Comparison of ENCODE assay signal across 29 cellular contexts in genomic region chr6:93266418-93266817, GRCh38.
"Had no signal": no experiment of that assay in that cellular context is flagged by ENCODE, and none has a peak within 500 bp of the region (broad histone marks: within the 10 kb centered on the region; RNA-seq: fewer than 3 reads in every experiment).

No MANE protein-coding gene starts in this region.

- H3K9ac ChIP-seq: parathyroid adenoma had no signal

- H3K4me3 Mint-ChIP-seq: naive thymus-derived CD8-positive, alpha-beta T cell; natural killer cell treated with Interleukin-12 subunit alpha and Interleukin-12 subunit beta and Interleukin-15 and Interleukin-18, amount 100 ng/mL, for 72 hours; nephron progenitor cell; neural crest cell; stimulated activated effector memory CD8-positive, alpha-beta T cell treated with anti-CD3 and anti-CD28 coated beads, Interleukin-12 subunit alpha, Interleukin-12 subunit beta, amount 100 ng/mL, for 72 hours; stimulated activated naive B cell treated with anti-CD40 and anti-IgM and Interleukin-4, amounts not matched to agents 10 μg/mL and 1 μg/mL and 100 μg/mL, for 72 hours; stimulated activated naive CD8-positive, alpha-beta T cell treated with anti-CD3 and anti-CD28 coated beads, Interleukin-15, Interleukin-2, amounts not matched to agents 100 ng/mL and 50 ng/mL, for 24 hours had no signal

- H3K27ac Mint-ChIP-seq: naive thymus-derived CD8-positive, alpha-beta T cell; natural killer cell treated with Interleukin-12 subunit alpha and Interleukin-12 subunit beta and Interleukin-15 and Interleukin-18, amount 100 ng/mL, for 72 hours; nephron progenitor cell; progenitor cell of endocrine pancreas; stimulated activated effector memory CD8-positive, alpha-beta T cell treated with anti-CD3 and anti-CD28 coated beads, Interleukin-12 subunit alpha, Interleukin-12 subunit beta, amount 100 ng/mL, for 72 hours; stimulated activated naive B cell treated with anti-CD40 and anti-IgM and Interleukin-4, amounts not matched to agents 10 μg/mL and 1 μg/mL and 100 μg/mL, for 72 hours; stimulated activated naive CD8-positive, alpha-beta T cell treated with anti-CD3 and anti-CD28 coated beads, Interleukin-15, Interleukin-2, amounts not matched to agents 100 ng/mL and 50 ng/mL, for 24 hours had no signal

- H3K36me3 ChIP-seq: neutrophil, ovary, right lobe of liver, stomach, thoracic aorta, thyroid gland, tibial nerve, upper lobe of left lung, vagina had no signal

- H3K9me3 Mint-ChIP-seq: naive thymus-derived CD8-positive, alpha-beta T cell; natural killer cell treated with Interleukin-12 subunit alpha and Interleukin-12 subunit beta and Interleukin-15 and Interleukin-18, amount 100 ng/mL, for 72 hours; nephron progenitor cell; neural crest cell; stimulated activated effector memory CD8-positive, alpha-beta T cell treated with anti-CD3 and anti-CD28 coated beads, Interleukin-12 subunit alpha, Interleukin-12 subunit beta, amount 100 ng/mL, for 72 hours; stimulated activated naive B cell treated with anti-CD40 and anti-IgM and Interleukin-4, amounts not matched to agents 10 μg/mL and 1 μg/mL and 100 μg/mL, for 72 hours; stimulated activated naive CD8-positive, alpha-beta T cell treated with anti-CD3 and anti-CD28 coated beads, Interleukin-15, Interleukin-2, amounts not matched to agents 100 ng/mL and 50 ng/mL, for 24 hours had no signal

- H3K27ac ChIP-seq: neutrophil, ovary, parathyroid adenoma, psoas muscle, right lobe of liver, sigmoid colon, stomach, thoracic aorta, thyroid gland, tibial nerve, upper lobe of left lung, vagina had no signal

- H3K79me2 ChIP-seq: parathyroid adenoma had no signal

- H3K4me3 ChIP-seq: ovary, psoas muscle, right lobe of liver, sigmoid colon, stomach, thoracic aorta, thyroid gland, tibial nerve, upper lobe of left lung, vagina had no signal

- H3K4me1 ChIP-seq: psoas muscle, right lobe of liver, sigmoid colon, stomach, thyroid gland, tibial nerve, upper lobe of left lung, vagina had no signal

- H3K27me3 ChIP-seq: neutrophil, ovary, right lobe of liver, sigmoid colon, stomach, thyroid gland, tibial nerve, upper lobe of left lung, vagina had no signal

- H3K36me3 Mint-ChIP-seq: naive thymus-derived CD8-positive, alpha-beta T cell; natural killer cell treated with Interleukin-12 subunit alpha and Interleukin-12 subunit beta and Interleukin-15 and Interleukin-18, amount 100 ng/mL, for 72 hours; stimulated activated effector memory CD8-positive, alpha-beta T cell treated with anti-CD3 and anti-CD28 coated beads, Interleukin-12 subunit alpha, Interleukin-12 subunit beta, amount 100 ng/mL, for 72 hours; stimulated activated naive B cell treated with anti-CD40 and anti-IgM and Interleukin-4, amounts not matched to agents 10 μg/mL and 1 μg/mL and 100 μg/mL, for 72 hours had no signal

- DNase-seq: naive thymus-derived CD8-positive, alpha-beta T cell; nephron progenitor cell; nucleus accumbens; ovary; posterior cingulate gyrus; psoas muscle; right cardiac atrium; right lobe of liver; sigmoid colon; small intestine; stimulated activated CD4-positive, alpha-beta T cell treated with anti-CD3 and anti-CD28 coated beads, Interleukin-15, amount 100 ng/mL, for 24 hours; stimulated activated CD4-positive, alpha-beta T cell treated with anti-CD3 and anti-CD28 coated beads, Interleukin-2, amount 100 ng/mL, for 24 hours; stimulated activated CD4-positive, alpha-beta T cell treated with anti-CD3 and anti-CD28 coated beads, Interleukin-2, amount 100 ng/mL, for 48 hours; stimulated activated CD4-positive, alpha-beta T cell treated with anti-CD3 and anti-CD28 coated beads, Interleukin-4, amount 100 ng/mL, for 24 hours; stimulated activated naive B cell treated with anti-CD40 and anti-IgM and Interleukin-4, amounts not matched to agents 10 μg/mL and 1 μg/mL and 100 μg/mL, for 72 hours; stimulated activated naive CD4-positive, alpha-beta T cell treated with Interleukin-2 at 50 U/mL for 16 hours; stomach; thyroid gland; upper lobe of left lung had no signal

- H3K27me3 Mint-ChIP-seq: naive thymus-derived CD8-positive, alpha-beta T cell; natural killer cell treated with Interleukin-12 subunit alpha and Interleukin-12 subunit beta and Interleukin-15 and Interleukin-18, amount 100 ng/mL, for 72 hours; progenitor cell of endocrine pancreas; stimulated activated naive B cell treated with anti-CD40 and anti-IgM and Interleukin-4, amounts not matched to agents 10 μg/mL and 1 μg/mL and 100 μg/mL, for 72 hours; stimulated activated naive CD8-positive, alpha-beta T cell treated with anti-CD3 and anti-CD28 coated beads, Interleukin-15, Interleukin-2, amounts not matched to agents 100 ng/mL and 50 ng/mL, for 24 hours had no signal

- H3K4me1 Mint-ChIP-seq: naive thymus-derived CD8-positive, alpha-beta T cell; neural crest cell; stimulated activated effector memory CD8-positive, alpha-beta T cell treated with anti-CD3 and anti-CD28 coated beads, Interleukin-12 subunit alpha, Interleukin-12 subunit beta, amount 100 ng/mL, for 72 hours; stimulated activated naive B cell treated with anti-CD40 and anti-IgM and Interleukin-4, amounts not matched to agents 10 μg/mL and 1 μg/mL and 100 μg/mL, for 72 hours had no signal

- ATAC-seq: naive thymus-derived CD8-positive, alpha-beta T cell; natural killer cell treated with Interleukin-12 subunit alpha and Interleukin-12 subunit beta and Interleukin-15 and Interleukin-18, amount 100 ng/mL, for 72 hours; psoas muscle; right cardiac atrium; right lobe of liver; stimulated activated effector memory CD8-positive, alpha-beta T cell treated with anti-CD3 and anti-CD28 coated beads, Interleukin-12 subunit alpha, Interleukin-12 subunit beta, amount 100 ng/mL, for 72 hours; stimulated activated naive B cell treated with anti-CD40 and anti-IgM and Interleukin-4, amounts not matched to agents 10 μg/mL and 1 μg/mL and 100 μg/mL, for 72 hours had no signal

- H3K9me3 ChIP-seq: neutrophil, ovary, psoas muscle, right lobe of liver, sigmoid colon, stomach, thoracic aorta, thyroid gland, tibial nerve, upper lobe of left lung, vagina had no signal

- H2AFZ ChIP-seq: parathyroid adenoma had no signal
